Comparison of ENCODE assay signal across 1 cellular context in the genomic region with DNA sequence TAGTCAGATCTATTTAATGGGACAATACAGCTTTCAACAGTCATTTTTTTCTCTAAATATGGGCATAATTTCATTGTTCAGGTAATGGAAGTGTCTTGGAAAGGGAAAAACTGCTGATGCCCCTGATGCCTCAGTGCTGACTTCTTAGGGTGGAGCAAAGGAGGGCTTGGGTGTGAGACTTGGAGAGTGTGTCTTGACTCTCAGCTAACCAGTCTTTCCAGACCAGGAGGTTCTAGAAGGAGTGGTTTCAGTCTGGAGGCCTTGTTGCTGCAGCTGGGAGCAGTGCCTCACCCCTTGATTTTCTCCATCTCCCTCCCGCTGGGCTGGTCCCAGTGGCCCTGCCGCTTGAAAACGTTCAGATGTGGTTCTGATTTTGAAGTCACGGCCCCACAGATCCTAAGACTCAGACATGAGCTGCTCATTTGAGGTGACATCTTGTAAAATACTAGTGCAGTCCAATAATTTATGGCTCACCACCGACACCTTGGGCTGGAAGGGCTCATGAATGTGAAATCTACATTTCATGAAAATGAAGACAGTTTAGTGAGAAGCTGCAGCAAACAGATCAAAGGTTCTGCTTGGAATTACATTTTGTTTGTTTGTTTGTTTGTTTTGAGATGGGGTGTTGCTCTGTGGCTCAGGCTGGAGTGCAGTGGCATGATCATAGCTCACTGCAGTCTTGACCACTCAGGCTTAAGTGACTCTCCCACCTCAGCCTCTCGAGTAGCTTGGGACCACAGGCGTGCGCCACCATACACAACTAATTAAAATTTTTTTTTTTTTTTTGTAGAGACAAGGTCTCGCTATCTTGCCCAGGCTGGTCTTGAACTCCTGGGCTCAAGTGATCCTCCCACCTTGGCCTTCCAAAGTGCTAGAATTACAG.
A peak's percentile ranks its signal among the peaks of the same experiment; 100 is the strongest.
TF ChIP-seq lines count a peak whose summit lies in the region.

No MANE protein-coding gene starts in this region.

TF ChIP-seq in K562, 482 proteins besides CTCF, POLR2A, EP300 and RAD21:
- TF ChIP-seq, protein P1, sequence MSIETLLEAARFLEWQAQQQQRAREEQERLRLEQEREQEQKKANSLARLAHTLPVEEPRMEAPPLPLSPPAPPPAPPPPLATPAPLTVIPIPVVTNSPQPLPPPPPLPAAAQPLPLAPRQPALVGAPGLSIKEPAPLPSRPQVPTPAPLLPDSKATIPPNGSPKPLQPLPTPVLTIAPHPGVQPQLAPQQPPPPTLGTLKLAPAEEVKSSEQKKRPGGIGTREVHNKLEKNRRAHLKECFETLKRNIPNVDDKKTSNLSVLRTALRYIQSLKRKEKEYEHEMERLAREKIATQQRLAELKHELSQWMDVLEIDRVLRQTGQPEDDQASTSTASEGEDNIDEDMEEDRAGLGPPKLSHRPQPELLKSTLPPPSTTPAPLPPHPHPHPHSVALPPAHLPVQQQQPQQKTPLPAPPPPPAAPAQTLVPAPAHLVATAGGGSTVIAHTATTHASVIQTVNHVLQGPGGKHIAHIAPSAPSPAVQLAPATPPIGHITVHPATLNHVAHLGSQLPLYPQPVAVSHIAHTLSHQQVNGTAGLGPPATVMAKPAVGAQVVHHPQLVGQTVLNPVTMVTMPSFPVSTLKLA (conservative IDR thresholded peaks at IDR 0.05), result no peak
- TF ChIP-seq POLR2AphosphoS5 (IDR thresholded peaks at IDR 0.05; ENCODE audit: control insufficient read depth, insufficient read depth, low read depth, low read length) (no peak), OTX1 (CRISPR knock-in tag; IDR thresholded peaks at IDR 0.05) (no peak), RNF2 (IDR thresholded peaks at IDR 0.05) (0 out of 2 replicates have a peak, but pooled peaks have one; percentile 10), ZC3H8 (IDR thresholded peaks at IDR 0.05) (no peak), E2F3 (CRISPR knock-in tag; IDR thresholded peaks at IDR 0.05) (no peak), ZNF408 (CRISPR knock-in tag; IDR thresholded peaks at IDR 0.05; ENCODE audit: low read depth) (no peak)
- TF ChIP-seq, protein P2, sequence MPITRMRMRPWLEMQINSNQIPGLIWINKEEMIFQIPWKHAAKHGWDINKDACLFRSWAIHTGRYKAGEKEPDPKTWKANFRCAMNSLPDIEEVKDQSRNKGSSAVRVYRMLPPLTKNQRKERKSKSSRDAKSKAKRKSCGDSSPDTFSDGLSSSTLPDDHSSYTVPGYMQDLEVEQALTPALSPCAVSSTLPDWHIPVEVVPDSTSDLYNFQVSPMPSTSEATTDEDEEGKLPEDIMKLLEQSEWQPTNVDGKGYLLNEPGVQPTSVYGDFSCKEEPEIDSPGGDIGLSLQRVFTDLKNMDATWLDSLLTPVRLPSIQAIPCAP (CRISPR knock-in tag; IDR thresholded peaks at IDR 0.05; ENCODE audit: borderline replicate concordance), result no peak
- TF ChIP-seq, protein P3, sequence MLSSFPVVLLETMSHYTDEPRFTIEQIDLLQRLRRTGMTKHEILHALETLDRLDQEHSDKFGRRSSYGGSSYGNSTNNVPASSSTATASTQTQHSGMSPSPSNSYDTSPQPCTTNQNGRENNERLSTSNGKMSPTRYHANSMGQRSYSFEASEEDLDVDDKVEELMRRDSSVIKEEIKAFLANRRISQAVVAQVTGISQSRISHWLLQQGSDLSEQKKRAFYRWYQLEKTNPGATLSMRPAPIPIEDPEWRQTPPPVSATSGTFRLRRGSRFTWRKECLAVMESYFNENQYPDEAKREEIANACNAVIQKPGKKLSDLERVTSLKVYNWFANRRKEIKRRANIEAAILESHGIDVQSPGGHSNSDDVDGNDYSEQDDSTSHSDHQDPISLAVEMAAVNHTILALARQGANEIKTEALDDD (IDR thresholded peaks at IDR 0.05), result no peak
